In the genomic region with DNA sequence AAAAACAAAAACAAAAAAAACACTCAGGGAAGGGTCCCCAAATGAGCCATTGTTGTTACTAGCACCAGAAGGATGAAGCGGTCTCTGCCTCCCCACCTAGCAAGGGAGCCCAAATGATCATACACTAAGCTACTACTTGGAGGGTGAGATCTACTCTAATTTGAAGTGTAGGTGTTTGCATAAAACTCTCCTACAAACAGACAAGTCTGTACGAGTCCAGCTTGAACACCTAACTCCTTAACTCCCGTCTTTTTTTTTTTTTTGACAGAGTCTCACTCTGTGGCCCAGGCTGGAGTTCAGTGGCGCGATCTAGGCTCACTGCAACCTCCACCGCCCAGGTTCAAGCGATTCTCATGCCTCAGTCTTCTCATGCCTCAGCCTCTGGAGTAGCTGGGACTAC, we compare ENCODE assay signal across 21 cellular contexts.
"Had no signal": no experiment of that assay in that cellular context is flagged by ENCODE, and none has a peak within 500 bp of the region (broad histone marks: within the 10 kb centered on the region; RNA-seq: fewer than 3 reads in every experiment).

No MANE protein-coding gene starts in this region.

- H3K9me3 ChIP-seq: SJCRH30 had no signal

- FAIRE-seq: RCC 7860 had no signal

- H3K36me3 ChIP-seq: SJCRH30 had no signal

- DNase-seq: Karpas-422, KBM-7, MM.1S, MV-4-11, NCI-H1105, NCI-H1417 treated with DMSO at 0.1 percent for 48 hours, NCI-H1436 treated with DMSO at 0.1 percent for 48 hours, NCI-H1694 treated with DMSO at 0.1 percent for 48 hours, NCI-H187 treated with DMSO at 0.1 percent for 48 hours, NCI-H2029, NCI-H2227 treated with DMSO at 0.1 percent for 48 hours, NCI-H345, NCI-H446, NCI-H524 treated with DMSO at 0.1 percent for 48 hours, NCI-H526 treated with DMSO at 0.1 percent for 48 hours, NCI-H774, PC-9, SIG-M5 had no signal

- H3K27me3 ChIP-seq: SJCRH30 had no signal

- H3K4me3 ChIP-seq: PC-9, SJCRH30, SK-N-MC had no signal

- H3K4me1 ChIP-seq: SJCRH30 had no signal
